1 cellular context compared by ENCODE assay signal in genomic region chr1:206612129-206612876, GRCh38.
TF ChIP-seq lines count a peak whose summit lies in the region.

Gene EIF2D (minus strand): TSS chr1:206612465. CDS start chr1:206612342, 123 bp downstream.

TF ChIP-seq in GM12878, 131 proteins besides CTCF, POLR2A, EP300 and RAD21 (continued from another document):
- TF ChIP-seq NR2C2 (IDR thresholded peaks at IDR 0.05; ENCODE audit: borderline replicate concordance, control insufficient read depth, insufficient read length, low read depth) = no peak
- TF ChIP-seq CBFB (IDR thresholded peaks at IDR 0.05; ENCODE audit: low read depth) = peak; percentile 71
- TF ChIP-seq MAX (IDR thresholded peaks at IDR 0.05; ENCODE audit: low read depth, low read length) = peak; percentile 87
